Comparison of ENCODE assay signal across 8 cellular contexts in the genomic region with DNA sequence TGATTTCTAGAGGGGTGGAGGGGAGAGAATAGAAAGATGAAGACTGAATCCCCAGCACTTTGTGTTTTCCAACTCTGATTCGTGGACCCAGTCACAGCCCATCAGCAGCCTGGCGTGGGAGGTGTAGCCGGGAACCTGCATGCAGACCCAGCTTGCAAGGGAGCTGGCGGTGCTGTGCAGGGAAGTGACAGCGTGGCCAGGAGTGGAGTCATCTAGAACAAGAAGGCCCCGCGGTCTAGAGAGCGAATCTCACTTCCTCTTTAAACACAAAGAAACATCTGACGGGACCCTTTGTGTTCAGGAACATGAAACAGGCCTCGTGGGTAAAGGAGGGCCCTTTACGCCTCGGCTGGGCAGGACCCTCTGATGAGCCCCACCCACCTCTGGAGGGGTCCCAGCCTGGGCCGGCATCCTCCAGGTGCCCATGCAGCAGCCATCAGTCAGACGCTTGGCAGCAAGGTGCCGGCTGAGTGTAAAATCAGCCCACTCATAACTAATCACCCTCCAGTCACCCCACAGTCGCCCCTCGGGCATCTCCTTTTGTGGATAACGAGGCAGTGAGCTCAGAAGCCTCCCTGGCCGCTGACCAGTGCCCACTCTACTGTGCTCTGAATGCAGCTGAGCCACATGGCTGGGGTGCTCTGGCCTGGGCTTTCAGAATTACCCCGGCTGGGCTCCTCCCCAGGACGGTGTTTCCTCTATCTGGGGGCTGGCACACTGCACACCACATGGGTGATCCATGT. TPM values are rescaled to one million over a fixed set of nuclear protein-coding genes. Genes with fewer than 3 reads are reported as not detected.
DNase-seq lines count a peak whose midpoint lies in the region; ATAC-seq lines count a peak whose summit lies in the region.

No MANE protein-coding gene starts in this region.

- no peaks in the 10 kb centered on the region for H3K36me3 Mint-ChIP-seq in activated naive CD4-positive, alpha-beta T cell treated with anti-CD3 and anti-CD28 coated beads for 36 hours (ENCODE audit: low read depth)

- H3K27ac Mint-ChIP-seq in activated naive CD4-positive, alpha-beta T cell treated with anti-CD3 and anti-CD28 coated beads for 36 hours, result peak overlapping the region; percentile 87

- no CpG with 5 or more reads among the region's 21 CpGs for WGBS in mesendoderm (ENCODE audit: extremely low coverage, insufficient coverage, low lambda C conversion rate)

- no peak overlapping the region for H2BK120ac ChIP-seq in mesendoderm (ENCODE audit: low read depth, low read length)

- H3K9me3 Mint-ChIP-seq in activated naive CD4-positive, alpha-beta T cell treated with anti-CD3 and anti-CD28 coated beads for 36 hours, result no peaks in the 10 kb centered on the region

- H3K9ac ChIP-seq in mucosa of rectum (ENCODE audit: low read depth in 1 of 2, low read length in 2 of 2), result no peak overlapping the region
- H3K9ac ChIP-seq in mesendoderm (ENCODE audit: low read length), result no peak overlapping the region

- H3K4me3 ChIP-seq in mucosa of rectum (ENCODE audit: low read length in 2 of 2), result peak overlapping the region in 1 of 2 donors; percentile 37
- H3K4me3 ChIP-seq in mesendoderm (ENCODE audit: low read length), result no peak overlapping the region

- H3K27me3 ChIP-seq in mucosa of rectum (ENCODE audit: control insufficient read depth in 2 of 2, insufficient read depth in 2 of 2, low read length in 2 of 2) (peaks cover 0 to 21% of the 10 kb centered on the region in 2 donors), mesendoderm (ENCODE audit: insufficient read depth, low read length, poor library complexity) (peaks cover under 1% of the 10 kb centered on the region)

- CTCF ChIA-PET in activated naive CD4-positive, alpha-beta T cell treated with anti-CD3 and anti-CD28 coated beads for 36 hours (lab: Charles Lee), result interaction anchor here (0.5 to 2.3 kb wide), 6 partner anchors 12 to 113 kb away, joined by 3 to 10 read pairs (median 4); no protein-coding TSS in a partner anchor

- no peak overlapping the region for H4K8ac ChIP-seq in mesendoderm (ENCODE audit: low read depth, low read length)

- H3K23ac ChIP-seq in mesendoderm (ENCODE audit: low read length), result no peak overlapping the region

- no peak overlapping the region for H3K4me2 ChIP-seq in mesendoderm (ENCODE audit: low read length)

- DNase-seq in NOMO-1 (lab: John Stamatoyannopoulos, UW; ENCODE audit: unreplicated experiment in 2 of 2) (peak; percentile 76 to 98), mesendoderm (no peak), NCI-H2227 treated with DMSO at 0.1 percent for 48 hours (lab: John Stamatoyannopoulos, UW) (no peak), NCI-H1092 (lab: John Stamatoyannopoulos, UW) (no peak)
- DNase-seq in activated naive CD4-positive, alpha-beta T cell treated with anti-CD3 and anti-CD28 coated beads for 36 hours, result peak; percentile 92

- no peak overlapping the region for H3K56ac ChIP-seq in mesendoderm (ENCODE audit: low read length)

- no peak overlapping the region for H2BK5ac ChIP-seq in mesendoderm (ENCODE audit: low read length)

- H2AK5ac ChIP-seq in mesendoderm (ENCODE audit: low read length), result no peak overlapping the region

- H2BK15ac ChIP-seq in mesendoderm (replicated peaks; ENCODE audit: low read depth), result no peak overlapping the region

- H3K27me3 Mint-ChIP-seq in activated naive CD4-positive, alpha-beta T cell treated with anti-CD3 and anti-CD28 coated beads for 36 hours (ENCODE audit: low read depth), result no peaks in the 10 kb centered on the region

- ATAC-seq in GM18498 (IDR thresholded peaks at IDR 0.05; ENCODE audit: unreplicated experiment) (peak; percentile 66), HG02610 (IDR thresholded peaks at IDR 0.05; ENCODE audit: unreplicated experiment) (peak; percentile 72)

- no peaks in the 10 kb centered on the region for H3K79me2 ChIP-seq in mesendoderm (ENCODE audit: control insufficient read depth, insufficient read depth, low read length)

- H3K9me3 ChIP-seq in mucosa of rectum (ENCODE audit: control insufficient read depth in 2 of 2, low read length in 2 of 2), result no peaks in the 10 kb centered on the region

- H3K36me3 ChIP-seq in mucosa of rectum (ENCODE audit: control insufficient read depth in 2 of 2, insufficient read depth in 2 of 2, low read length in 2 of 2) (no peaks in the 10 kb centered on the region), mesendoderm (ENCODE audit: control insufficient read depth, insufficient read depth, low read length) (no peaks in the 10 kb centered on the region)

- intact Hi-C loops in activated naive CD4-positive, alpha-beta T cell treated with anti-CD3 and anti-CD28 coated beads for 36 hours (cut with micrococcal nuclease), result loop anchor here (1.0 to 5.0 kb wide), 4 partner anchors 19 to 120 kb away; a partner anchor contains a TSS

- H3K4me1 Mint-ChIP-seq in activated naive CD4-positive, alpha-beta T cell treated with anti-CD3 and anti-CD28 coated beads for 36 hours (ENCODE audit: low read depth), result peaks cover 34% of the 10 kb centered on the region

- H3K79me1 ChIP-seq in mesendoderm (ENCODE audit: low read length), result no peaks in the 10 kb centered on the region

- H3K18ac ChIP-seq in mesendoderm (ENCODE audit: low read length), result no peak overlapping the region

- H3K4ac ChIP-seq in mesendoderm (ENCODE audit: low read depth, low read length), result no peak overlapping the region

- no peak overlapping the region for H4K5ac ChIP-seq in mesendoderm (ENCODE audit: low read length)

- peak overlapping the region; percentile 66 for H3K4me3 Mint-ChIP-seq in activated naive CD4-positive, alpha-beta T cell treated with anti-CD3 and anti-CD28 coated beads for 36 hours

- H3K4me1 ChIP-seq in mucosa of rectum (ENCODE audit: control insufficient read depth in 2 of 2, insufficient read depth in 2 of 2, low read length in 2 of 2), result peaks cover 9 to 12% of the 10 kb centered on the region in 2 donors
- H3K4me1 ChIP-seq in mesendoderm (ENCODE audit: control insufficient read depth, low read depth, low read length), result no peaks in the 10 kb centered on the region

- H3K27ac ChIP-seq in mucosa of rectum (ENCODE audit: low read depth in 2 of 2, low read length in 2 of 2) (peak overlapping the region; percentile 60 to 84), mesendoderm (ENCODE audit: low read depth, low read length) (no peak overlapping the region)

RNA-seq across cellular contexts. Expression of a gene that starts 4.4 kb away (rescaled TPM):
- total RNA-seq in activated naive CD4-positive, alpha-beta T cell treated with anti-CD3 and anti-CD28 coated beads for 36 hours, result 1 to 10 TPM; 2.9 to 3.0 TPM
- 1.3 TPM for polyA plus RNA-seq in mesendoderm (2013, experiment 1 of 2)
- polyA plus RNA-seq in mesendoderm (2013, experiment 2 of 2), result 1.3 TPM

RNA-seq across cellular contexts. Expression of a gene that starts 19.0 kb away (rescaled TPM):
- 10 to 100 TPM; 90.5 to 96.8 TPM for total RNA-seq in activated naive CD4-positive, alpha-beta T cell treated with anti-CD3 and anti-CD28 coated beads for 36 hours
- polyA plus RNA-seq in mesendoderm (2013, experiment 1 of 2), result 73.3 TPM
- polyA plus RNA-seq in mesendoderm (2013, experiment 2 of 2), result 73.9 TPM

RNA-seq across cellular contexts. Expression of a gene that starts 24.3 kb away (rescaled TPM):
- 10 to 100 TPM; 33.6 to 35.3 TPM for total RNA-seq in activated naive CD4-positive, alpha-beta T cell treated with anti-CD3 and anti-CD28 coated beads for 36 hours
- 16.0 TPM for polyA plus RNA-seq in mesendoderm (2013, experiment 1 of 2)
- 17.0 TPM for polyA plus RNA-seq in mesendoderm (2013, experiment 2 of 2)

RNA-seq across cellular contexts. Expression of a gene that starts 24.4 kb away (rescaled TPM):
- 10 to 100 TPM; 46.1 to 48.1 TPM for total RNA-seq in activated naive CD4-positive, alpha-beta T cell treated with anti-CD3 and anti-CD28 coated beads for 36 hours
- 71.4 TPM for polyA plus RNA-seq in mesendoderm (2013, experiment 1 of 2)
- polyA plus RNA-seq in mesendoderm (2013, experiment 2 of 2), result 64.6 TPM

RNA-seq across cellular contexts. Expression of a gene that starts 31.0 kb away (rescaled TPM):
- 100 to 1,000 TPM; 167 to 180 TPM for total RNA-seq in activated naive CD4-positive, alpha-beta T cell treated with anti-CD3 and anti-CD28 coated beads for 36 hours
- 78.8 TPM for polyA plus RNA-seq in mesendoderm (2013, experiment 1 of 2)
- 83.5 TPM for polyA plus RNA-seq in mesendoderm (2013, experiment 2 of 2)

Comparison
In these comparisons a context has a peak if more than half of its experiments do, and no peak if none do; other contexts are left out.
1. DNase-seq: peak in NOMO-1 (2 of 2) and activated naive CD4-positive, alpha-beta T cell treated with anti-CD3 and anti-CD28 coated beads for 36 hours (single experiment); none in mesendoderm (single experiment), NCI-H2227 treated with DMSO at 0.1 percent for 48 hours (single experiment) and NCI-H1092 (single experiment).